Comparison of ENCODE assay signal across 8 cellular contexts in genomic region chr6:37239950-37240713, GRCh38. TPM values are rescaled to one million over a fixed set of nuclear protein-coding genes. Genes with fewer than 3 reads are reported as not detected.
DNase-seq lines count a peak whose midpoint lies in the region; ATAC-seq and TF ChIP-seq lines count a peak whose summit lies in the region.

No MANE protein-coding gene starts in this region.

- H3K27me3 Mint-ChIP-seq in CD14-positive monocyte (ENCODE audit: low read depth in 3 of 3): no peaks in the 10 kb centered on the region

- TF ChIP-seq CTCF in CD14-positive monocyte (IDR thresholded peaks at IDR 0.05): no peak

- peak overlapping the region; percentile 86 to 97 (median 92) for H3K27ac Mint-ChIP-seq in CD14-positive monocyte

- DNase-seq in CD14-positive monocyte (ENCODE audit: low spot score) (peak; percentile 94), NCI-H2227 treated with DMSO at 0.1 percent for 48 hours (lab: John Stamatoyannopoulos, UW) (peak; percentile 87), dermis blood vessel endothelial cell (peak; percentile 99), mucosa of gallbladder (ENCODE audit: low spot score) (peak; percentile 90), NCI-H1048 (lab: John Stamatoyannopoulos, UW) (no peak)
- peak; percentile 35 for DNase-seq in activated CD4-positive, alpha-beta T cell treated with anti-CD3 and anti-CD28 coated beads, Interleukin-2, amount 50 U/mL, for 1 hour
- DNase-seq in stimulated activated CD8-positive, alpha-beta memory T cell treated with anti-CD3 and anti-CD28 coated beads, Interleukin-4, amount 100 ng/mL, for 24 hours (ENCODE audit: low read depth): peak; percentile 74

- H3K4me1 Mint-ChIP-seq in CD14-positive monocyte: peaks cover 26% of the 10 kb centered on the region

- intact Hi-C loops in CD14-positive monocyte (cut with micrococcal nuclease): loop anchor here in 1 of 2 donors (5.0 kb wide), 1 partner anchor 278 kb away; no protein-coding TSS in a partner anchor

- peak; percentile 63 for ATAC-seq in GM21786 (IDR thresholded peaks at IDR 0.05; ENCODE audit: unreplicated experiment)

- peaks cover 0 to 4% of the 10 kb centered on the region in 2 donors for H3K36me3 Mint-ChIP-seq in CD14-positive monocyte

- H3K4me3 Mint-ChIP-seq in CD14-positive monocyte: no peak overlapping the region

- H3K9me3 Mint-ChIP-seq in CD14-positive monocyte: peaks cover 0 to 6% (median 0%) of the 10 kb centered on the region in 7 donors

RNA-seq across cellular contexts. Expression of gene TBC1D22B, which starts 17.4 kb away (rescaled TPM):
- polyA plus RNA-seq in CD14-positive monocyte: 1 to 10 TPM; 3.9 to 4.9 TPM
- 9.5 and 12.1 TPM in 2 replicates for total RNA-seq in dermis blood vessel endothelial cell
- total RNA-seq in mucosa of gallbladder: 15.3 TPM

RNA-seq across cellular contexts. Expression of gene TMEM217, which starts 17.8 kb away (rescaled TPM):
- polyA plus RNA-seq in CD14-positive monocyte: under 1 TPM in 1 of 2 donors, not detected in 1; 0.29 TPM
- total RNA-seq in dermis blood vessel endothelial cell (12.1 and 12.4 TPM in 2 replicates), mucosa of gallbladder (0.55 TPM)
